Comparison of ENCODE assay signal across 8 cellular contexts in genomic region chr10:3043512-3044368, GRCh38. TPM values are rescaled to one million over a fixed set of nuclear protein-coding genes. Genes with fewer than 3 reads are reported as not detected.
DNase-seq lines count a peak whose midpoint lies in the region; ATAC-seq and TF ChIP-seq lines count a peak whose summit lies in the region.

No MANE protein-coding gene starts in this region.

- H3K27ac ChIP-seq in aorta (ENCODE audit: low read depth in 1 of 2, low read length in 2 of 2): peak overlapping the region in 1 of 2 donors; percentile 79

- peaks cover 4% of the 10 kb centered on the region for H3K4me1 Mint-ChIP-seq in activated T-cell treated with anti-CD3 and anti-CD28 coated beads, Interleukin-2, amount 50 U/mL, for 24 hours (ENCODE audit: low read depth)
- H3K4me1 Mint-ChIP-seq in neural crest cell: peaks cover 39% of the 10 kb centered on the region

- ATAC-seq in GM19372 (IDR thresholded peaks at IDR 0.05; ENCODE audit: low read depth, unreplicated experiment) (peak; percentile 75), aorta (ENCODE audit: low FRiP score) (peak; percentile 71)

- peaks cover 0 to 4% of the 10 kb centered on the region in 2 donors for H3K4me1 ChIP-seq in aorta (ENCODE audit: control insufficient read depth in 1 of 2, insufficient read depth in 2 of 2, low read length in 2 of 2)

- H3K9me3 ChIP-seq in aorta (ENCODE audit: control insufficient read depth, low read length): no peaks in the 10 kb centered on the region

- intact Hi-C loops in aorta (cut with DNase I): loop anchor here (5.0 to 10.0 kb wide), 2 partner anchors 116 to 119 kb away; no protein-coding TSS in a partner anchor

- peaks cover 8% of the 10 kb centered on the region for H3K9me3 Mint-ChIP-seq in activated T-cell treated with anti-CD3 and anti-CD28 coated beads, Interleukin-2, amount 50 U/mL, for 24 hours
- H3K9me3 Mint-ChIP-seq in neural crest cell: peaks cover 3% of the 10 kb centered on the region

- 18% methylated on average over 16 of the region's 16 CpGs for WGBS in aorta, 2 donors

- no peak overlapping the region for H3K27ac Mint-ChIP-seq in activated T-cell treated with anti-CD3 and anti-CD28 coated beads, Interleukin-2, amount 50 U/mL, for 24 hours
- H3K27ac Mint-ChIP-seq in neural crest cell (ENCODE audit: unreplicated experiment): no peak overlapping the region

- peak; percentile 81 for TF ChIP-seq CTCF in fibroblast of pulmonary artery (IDR thresholded peaks at IDR 0.05; ENCODE audit: low read length, missing control alignments)
- peak; percentile 80 for TF ChIP-seq CTCF in neural crest cell (conservative IDR thresholded peaks at IDR 0.05)

- no peaks in the 10 kb centered on the region for H3K36me3 Mint-ChIP-seq in activated T-cell treated with anti-CD3 and anti-CD28 coated beads, Interleukin-2, amount 50 U/mL, for 24 hours (ENCODE audit: low read depth)
- H3K36me3 Mint-ChIP-seq in neural crest cell (ENCODE audit: low read depth): peaks cover 6% of the 10 kb centered on the region

- no peak overlapping the region for H3K4me3 ChIP-seq in fibroblast of pulmonary artery (replicated peaks; ENCODE audit: low read depth, low read length)
- H3K4me3 ChIP-seq in aorta (ENCODE audit: low read length in 2 of 2): no peak overlapping the region

- H3K27me3 ChIP-seq in aorta (ENCODE audit: control insufficient read depth in 1 of 2, insufficient read depth in 2 of 2, low read length in 1 of 2): no peaks in the 10 kb centered on the region

- H3K27me3 Mint-ChIP-seq in activated T-cell treated with anti-CD3 and anti-CD28 coated beads, Interleukin-2, amount 50 U/mL, for 24 hours: peaks cover 31% of the 10 kb centered on the region
- H3K27me3 Mint-ChIP-seq in neural crest cell (ENCODE audit: low read depth): no peaks in the 10 kb centered on the region

- DNase-seq in COR-L47 (lab: John Stamatoyannopoulos, UW) (peak; percentile 41), HK-2 (ENCODE audit: unreplicated experiment) (peak; percentile 52), NOMO-1 treated with DMSO at 0.1 percent for 48 hours (lab: John Stamatoyannopoulos, UW; ENCODE audit: unreplicated experiment) (peak; percentile 72), fibroblast of pulmonary artery (ENCODE audit: low read depth) (peak; percentile 79), neural crest cell (ENCODE audit: low read depth, low spot score) (peak; percentile 57), aorta (peak; percentile 80 to 81)
- DNase-seq in activated T-cell treated with anti-CD3 and anti-CD28 coated beads, Interleukin-2, amount 50 U/mL, for 24 hours: peak; percentile 65

- H3K36me3 ChIP-seq in aorta (ENCODE audit: control insufficient read depth in 1 of 2, insufficient read depth in 2 of 2, low read length in 1 of 2): no peaks in the 10 kb centered on the region

- H3K4me3 Mint-ChIP-seq in activated T-cell treated with anti-CD3 and anti-CD28 coated beads, Interleukin-2, amount 50 U/mL, for 24 hours: no peak overlapping the region
- peak overlapping the region; percentile 2 for H3K4me3 Mint-ChIP-seq in neural crest cell

RNA-seq across cellular contexts. Expression of gene PFKP, which starts 23.6 kb away (rescaled TPM):
- total RNA-seq in neural crest cell: 18.9 and 24.0 TPM in 2 replicates
- 100 to 1,000 TPM; 126 to 167 TPM for total RNA-seq in aorta
- 100 to 1,000 TPM in 1 of 2 donors, 10 to 100 TPM in 1; 40.3 to 113 TPM for polyA plus RNA-seq in aorta
